In the genomic region with DNA sequence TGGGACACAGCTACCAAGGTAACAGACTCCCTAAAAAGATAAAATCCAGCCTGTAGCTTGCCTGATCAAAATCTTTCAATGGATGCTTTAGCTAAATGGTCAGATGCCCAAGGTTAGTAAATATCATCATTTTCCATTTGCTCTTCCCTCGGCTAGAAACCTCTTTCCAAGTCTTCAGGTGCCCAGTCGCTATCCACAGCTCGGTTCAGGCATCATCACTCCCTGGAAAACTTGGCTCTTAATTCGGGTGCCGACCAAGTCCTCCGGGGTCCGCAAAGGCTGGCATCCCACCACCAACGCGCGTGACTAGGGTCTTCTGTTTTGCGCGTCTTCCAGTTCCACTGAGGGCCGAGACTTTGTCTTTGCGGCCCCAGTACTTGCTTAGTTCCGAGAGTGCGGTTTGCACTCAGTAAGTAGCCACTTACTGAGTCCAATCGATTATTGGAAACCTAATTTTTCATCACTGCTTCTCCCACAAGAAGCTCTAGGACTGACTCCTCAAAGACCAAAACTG, we compare ENCODE assay signal across 8 cellular contexts. TPM values are rescaled to one million over a fixed set of nuclear protein-coding genes. Genes with fewer than 3 reads are reported as not detected.
DNase-seq lines count a peak whose midpoint lies in the region; ATAC-seq and TF ChIP-seq lines count a peak whose summit lies in the region.

No MANE protein-coding gene starts in this region.

- H3K36me3 ChIP-seq in heart right ventricle (no peaks in the 10 kb centered on the region), ascending aorta (no peaks in the 10 kb centered on the region), urinary bladder (ENCODE audit: insufficient read depth) (no peaks in the 10 kb centered on the region)

- H3K9me3 ChIP-seq in heart right ventricle (no peaks in the 10 kb centered on the region), ascending aorta (no peaks in the 10 kb centered on the region)

- TF ChIP-seq CTCF in heart right ventricle (IDR thresholded peaks at IDR 0.05) (no peak), ascending aorta (IDR thresholded peaks at IDR 0.05) (no peak), lower leg skin (IDR thresholded peaks at IDR 0.05) (no peak)

- no peak for TF ChIP-seq POLR2A in lower leg skin (IDR thresholded peaks at IDR 0.05)

- H3K27ac ChIP-seq in heart right ventricle (peak overlapping the region in 7 of 10 donors; percentile 26 to 76 (median 40)), ascending aorta (peak overlapping the region; percentile 62 to 74), urinary bladder (ENCODE audit: low read depth) (no peak overlapping the region)

- H3K4me1 ChIP-seq in heart right ventricle = peaks cover 0 to 45% (median 19%) of the 10 kb centered on the region in 9 donors
- peaks cover 0 to 3% of the 10 kb centered on the region in 2 donors for H3K4me1 ChIP-seq in ascending aorta
- no peaks in the 10 kb centered on the region for H3K4me1 ChIP-seq in urinary bladder (ENCODE audit: insufficient read depth)

- 15 to 24% methylated on average over 17 of the region's 17 CpGs for WGBS in heart right ventricle, 2 donors
- WGBS in lower leg skin, 2 donors = 28 to 31% methylated on average over 17 of the region's 17 CpGs
- 22% methylated on average over 17 of the region's 17 CpGs for WGBS in urinary bladder

- no peak for ATAC-seq in heart right ventricle
- no peak for ATAC-seq in left ventricle myocardium superior
- ATAC-seq in GM21825 (IDR thresholded peaks at IDR 0.05; ENCODE audit: unreplicated experiment) = no peak

- peak overlapping the region; percentile 3 to 56 (median 44) for H3K4me3 ChIP-seq in heart right ventricle
- peak overlapping the region; percentile 24 to 57 for H3K4me3 ChIP-seq in ascending aorta
- peak overlapping the region; percentile 7 for H3K4me3 ChIP-seq in lower leg skin (ENCODE audit: low read depth, poor library complexity, severe bottlenecking)
- H3K4me3 ChIP-seq in urinary bladder (ENCODE audit: low read depth, low read length) = peak overlapping the region; percentile 24

- H3K27me3 ChIP-seq in heart right ventricle = no peaks in the 10 kb centered on the region
- H3K27me3 ChIP-seq in ascending aorta = no peaks in the 10 kb centered on the region

- no peak for DNase-seq in heart right ventricle
- DNase-seq in left ventricle myocardium superior = no peak
- no peak for DNase-seq in ascending aorta (ENCODE audit: low spot score in 2 of 2)
- no peak for DNase-seq in lower leg skin (ENCODE audit: low spot score in 2 of 2)
- no peak for DNase-seq in UCSD-AML1 (lab: John Stamatoyannopoulos, UW; ENCODE audit: unreplicated experiment)
- no peak for DNase-seq in HuH-7 (ENCODE audit: low spot score)

- intact Hi-C loops in heart right ventricle (cut with DNase I) = loop anchor here in 2 of 10 donors (10.0 kb wide), 2 partner anchors 249 to 981 kb away; a partner anchor contains a TSS
- intact Hi-C loops in left ventricle myocardium superior (cut with micrococcal nuclease) = no loop called here
- intact Hi-C loops in ascending aorta (cut with DNase I) = loop anchor here (10.0 kb wide), 2 partner anchors 411 to 1599 kb away; a partner anchor contains a TSS
- intact Hi-C loops in lower leg skin (cut with DNase I; ENCODE audit: low total_unique reads) = no loop called here

RNA-seq across cellular contexts. Expression of a gene that starts 44.3 kb away (rescaled TPM):
- not detected for total RNA-seq in heart right ventricle
- polyA plus RNA-seq in heart right ventricle = not detected
- not detected for total RNA-seq in left ventricle myocardium superior
- total RNA-seq in ascending aorta = not detected
- total RNA-seq in lower leg skin = not detected
- total RNA-seq in urinary bladder = not detected
- not detected for polyA plus RNA-seq in urinary bladder

RNA-seq across cellular contexts. Expression of a gene that starts 52.3 kb away (rescaled TPM):
- total RNA-seq in heart right ventricle (not detected), left ventricle myocardium superior (not detected), ascending aorta (not detected), lower leg skin (not detected), urinary bladder (not detected)
- polyA plus RNA-seq in heart right ventricle (not detected), urinary bladder (not detected)

RNA-seq across cellular contexts. Expression of a gene that starts 59.9 kb away (rescaled TPM):
- total RNA-seq in heart right ventricle = 10 to 100 TPM; 30.2 to 46.8 (median 39.3) TPM
- polyA plus RNA-seq in heart right ventricle = 10 to 100 TPM; 11.2 to 13.8 TPM
- 40.9 TPM for total RNA-seq in left ventricle myocardium superior
- total RNA-seq in ascending aorta = 16.7 TPM
- 10 to 100 TPM; 42.4 to 52.9 (median 43.8) TPM for total RNA-seq in lower leg skin
- total RNA-seq in urinary bladder = 45.2 TPM
- polyA plus RNA-seq in urinary bladder = 23.3 TPM
